Comparison of ENCODE assay signal across 8 cellular contexts in the genomic region with DNA sequence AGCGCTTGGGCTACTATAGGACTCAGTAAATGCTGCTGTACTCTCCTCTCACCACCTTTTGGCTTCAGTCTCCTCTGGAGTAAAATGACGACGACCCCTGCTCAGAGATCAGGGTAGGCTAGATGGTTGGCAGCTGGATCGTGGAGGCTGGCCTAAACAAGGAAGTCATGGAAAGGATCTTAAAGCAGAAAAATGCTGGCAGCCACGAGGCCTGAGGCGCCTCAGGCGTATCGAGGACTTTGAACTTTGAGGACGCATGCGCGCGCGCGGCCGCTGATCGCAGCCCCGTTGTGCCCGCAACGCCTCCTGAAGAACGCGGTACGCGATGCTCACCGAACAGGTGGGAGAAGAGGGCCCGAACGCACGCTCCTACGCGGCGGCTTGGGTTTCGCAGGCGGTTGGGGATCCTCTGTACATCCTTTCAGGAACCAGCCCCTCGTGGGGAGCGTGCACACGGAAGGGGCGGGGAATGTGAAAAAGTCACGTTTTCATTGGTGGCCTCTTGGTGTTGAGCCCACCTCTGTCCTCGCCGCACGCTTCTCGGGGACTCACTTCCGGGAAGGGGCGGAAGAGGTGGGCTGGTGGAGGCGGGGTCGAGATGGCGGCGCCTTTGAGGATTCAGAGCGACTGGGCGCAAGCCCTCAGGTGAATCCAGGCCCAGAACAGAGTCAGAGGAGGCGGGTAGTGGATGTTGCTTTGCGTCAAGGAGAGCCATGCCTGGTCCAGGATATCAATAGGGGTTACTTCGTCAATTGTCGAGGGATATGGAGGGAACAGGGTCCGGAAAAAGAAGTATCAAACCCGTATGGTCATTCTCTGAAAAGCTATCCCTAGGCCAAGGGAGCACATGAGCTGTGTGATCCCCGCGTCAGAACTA. TPM values are rescaled to one million over a fixed set of nuclear protein-coding genes. Genes with fewer than 3 reads are reported as not detected.
DNase-seq lines count a peak whose midpoint lies in the region; ATAC-seq and TF ChIP-seq lines count a peak whose summit lies in the region.

Gene COA4, minus strand, starts transcription at position 423 of the 877 bp plus-strand sequence. CDS start 3,468 bp downstream, outside the sequence.
Gene PAAF1, plus strand, starts transcription at position 576 of the 877 bp plus-strand sequence. Its CDS starts 23 bp downstream, at position 599.

- H3K9ac ChIP-seq in fibroblast of lung (ENCODE audit: insufficient read depth, low read length): peak within 1 kb of the TSS; percentile 74

- H3K4me3 Mint-ChIP-seq in activated T-helper 17 cell treated with anti-CD3 and anti-CD28 coated beads, Interleukin-2, amount 50 U/mL, for 72 hours: peak within 1 kb of the TSS; percentile 94
- H3K4me3 Mint-ChIP-seq in naive thymus-derived CD8-positive, alpha-beta T cell: peak within 1 kb of the TSS; percentile 93 to 99 (median 98)

- H3K9me3 Mint-ChIP-seq in activated T-helper 17 cell treated with anti-CD3 and anti-CD28 coated beads, Interleukin-2, amount 50 U/mL, for 72 hours: no peaks in the 10 kb centered on the region
- H3K9me3 Mint-ChIP-seq in naive thymus-derived CD8-positive, alpha-beta T cell: no peaks in the 10 kb centered on the region

- H4K20me1 ChIP-seq in fibroblast of lung (ENCODE audit: control insufficient read depth, extremely low read depth, insufficient read depth, low read length): no peaks in the 10 kb centered on the region

- DNase-seq in Daoy (ENCODE audit: low read depth) (peak; percentile 98), GOT3 (lab: John Stamatoyannopoulos, UW) (peak; percentile 76), LNCaP clone FGC (ENCODE audit: low read depth) (peak; percentile 93), RWPE1 (ENCODE audit: low spot score) (peak; percentile 97), fibroblast of lung (ENCODE audit: low read depth in 2 of 2) (peak; percentile 95 to 96)
- peak; percentile 85 to 96 (median 92) for DNase-seq in naive thymus-derived CD8-positive, alpha-beta T cell
- peak; percentile 85 to 94 (median 92) for DNase-seq in stimulated activated naive CD4-positive, alpha-beta T cell (lab: John Stamatoyannopoulos, UW)

- peaks cover 7% of the 10 kb centered on the region for H3K4me1 Mint-ChIP-seq in activated T-helper 17 cell treated with anti-CD3 and anti-CD28 coated beads, Interleukin-2, amount 50 U/mL, for 72 hours
- peaks cover 18 to 49% (median 44%) of the 10 kb centered on the region in 4 donors for H3K4me1 Mint-ChIP-seq in naive thymus-derived CD8-positive, alpha-beta T cell

- H3K27me3 Mint-ChIP-seq in activated T-helper 17 cell treated with anti-CD3 and anti-CD28 coated beads, Interleukin-2, amount 50 U/mL, for 72 hours: no peaks in the 10 kb centered on the region
- no peaks in the 10 kb centered on the region for H3K27me3 Mint-ChIP-seq in naive thymus-derived CD8-positive, alpha-beta T cell

- H3K36me3 Mint-ChIP-seq in activated T-helper 17 cell treated with anti-CD3 and anti-CD28 coated beads, Interleukin-2, amount 50 U/mL, for 72 hours (ENCODE audit: low read depth): peaks cover 55% of the 10 kb centered on the region
- H3K36me3 Mint-ChIP-seq in naive thymus-derived CD8-positive, alpha-beta T cell: peaks cover 0 to 39% (median 6%) of the 10 kb centered on the region in 3 donors

- TF ChIP-seq CTCF in LNCaP clone FGC (IDR thresholded peaks at IDR 0.05; ENCODE audit: control insufficient read depth, extremely low read depth, insufficient read depth): no peak
- TF ChIP-seq CTCF in RWPE1 (conservative IDR thresholded peaks at IDR 0.05; ENCODE audit: low read depth): no peak
- TF ChIP-seq CTCF in fibroblast of lung (conservative IDR thresholded peaks at IDR 0.05 in 1 of 2, IDR thresholded peaks at IDR 0.05 in 1 of 2; ENCODE audit: low read depth in 1 of 2, low read length in 2 of 2): no peak

- peaks cover 10% of the 10 kb centered on the region for H3K36me3 ChIP-seq in fibroblast of lung (ENCODE audit: control insufficient read depth, insufficient read depth, low read length)

- H3K27ac ChIP-seq in RWPE1: peak within 1 kb of the TSS; percentile 92
- H3K27ac ChIP-seq in fibroblast of lung (ENCODE audit: insufficient read depth, low read length): peak within 1 kb of the TSS; percentile 86

- no peaks in the 10 kb centered on the region for H3K9me3 ChIP-seq in fibroblast of lung (ENCODE audit: control insufficient read depth, insufficient read depth, low read depth, low read length)

- no peaks in the 10 kb centered on the region for H3K27me3 ChIP-seq in fibroblast of lung (ENCODE audit: control insufficient read depth, insufficient read depth, low read length)

- H3K79me2 ChIP-seq in fibroblast of lung (ENCODE audit: control insufficient read depth, insufficient read depth, low read length): peaks cover 30% of the 10 kb centered on the region

- CTCF ChIA-PET in RWPE1 (lab: Yijun Ruan, JAX): interaction anchor here (1.0 kb wide), 1 partner anchor 24 kb away, joined by 6 read pairs; no protein-coding TSS in a partner anchor

- peak within 1 kb of the TSS; percentile 92 for H3K4me3 ChIP-seq in LNCaP clone FGC (ENCODE audit: low read depth, low read length)
- H3K4me3 ChIP-seq in fibroblast of lung (replicated peaks in 1 of 4; ENCODE audit: control extremely low read depth in 1 of 4, insufficient read depth in 1 of 4, low read depth in 3 of 4, low read length in 4 of 4): peak within 1 kb of the TSS; percentile 47 to 99 (median 83)

- H3K27ac Mint-ChIP-seq in activated T-helper 17 cell treated with anti-CD3 and anti-CD28 coated beads, Interleukin-2, amount 50 U/mL, for 72 hours: peak within 1 kb of the TSS; percentile 97
- H3K27ac Mint-ChIP-seq in naive thymus-derived CD8-positive, alpha-beta T cell: peak within 1 kb of the TSS; percentile 93 to 99 (median 98)

- ATAC-seq in activated T-helper 17 cell treated with anti-CD3 and anti-CD28 coated beads, Interleukin-2, amount 50 U/mL, for 72 hours (replicated peaks): peak; percentile 97
- peak; percentile 96 to 97 for ATAC-seq in naive thymus-derived CD8-positive, alpha-beta T cell

- peaks cover 6% of the 10 kb centered on the region for H3K4me1 ChIP-seq in fibroblast of lung (ENCODE audit: control insufficient read depth, extremely low read depth, insufficient read depth, low read length)

- H2AFZ ChIP-seq in fibroblast of lung (ENCODE audit: low read length): peak within 1 kb of the TSS; percentile 87

- POLR2A ChIA-PET in RWPE1 (lab: Yijun Ruan, JAX; ENCODE audit: low non-redundant PET): no interaction called here
- POLR2A ChIA-PET in naive thymus-derived CD8-positive, alpha-beta T cell (lab: Charles Lee): interaction anchor here (0.8 kb wide), 1 partner anchor 116 kb away, joined by 3 read pairs; the partner anchor contains the start of gene RAB6A

- H3K4me2 ChIP-seq in fibroblast of lung (ENCODE audit: extremely low read depth, insufficient read depth, low read length): peak within 1 kb of the TSS; percentile 90

RNA-seq across cellular contexts. Expression of gene COA4, which starts in this region (rescaled TPM):
- 102 and 109 TPM in 2 replicates for total RNA-seq in Daoy (2014; rRNA removed; shearing (Covaris generic))
- total RNA-seq in activated T-helper 17 cell treated with anti-CD3 and anti-CD28 coated beads, Interleukin-2, amount 50 U/mL, for 72 hours: 100 to 1,000 TPM in 1 of 2 donors, 10 to 100 TPM in 1; 56.2 to 104 TPM
- total RNA-seq in fibroblast of lung: 64.7 TPM in 2 replicates
- polyA plus RNA-seq in fibroblast of lung: 56.2 and 74.0 TPM in 2 replicates
- 76.3 and 105 TPM in 2 replicates for polyA plus RNA-seq in fibroblast of lung (2012)
- polyA minus RNA-seq in fibroblast of lung (ENCODE audit: low replicate concordance): 31.6 and 37.3 TPM in 2 replicates
- 10 to 100 TPM; 62.4 to 77.3 TPM for total RNA-seq in naive thymus-derived CD8-positive, alpha-beta T cell
- polyA plus RNA-seq in naive thymus-derived CD8-positive, alpha-beta T cell: 10 to 100 TPM; 48.1 to 66.8 (median 61.4) TPM

RNA-seq across cellular contexts. Expression of gene PAAF1, which starts in this region (rescaled TPM):
- 13.9 and 14.3 TPM in 2 replicates for total RNA-seq in Daoy (2014; rRNA removed; shearing (Covaris generic))
- 10 to 100 TPM; 32.0 to 40.6 TPM for total RNA-seq in activated T-helper 17 cell treated with anti-CD3 and anti-CD28 coated beads, Interleukin-2, amount 50 U/mL, for 72 hours
- total RNA-seq in fibroblast of lung: 9.2 TPM in 2 replicates
- 17.5 and 20.0 TPM in 2 replicates for polyA plus RNA-seq in fibroblast of lung
- 17.7 and 22.8 TPM in 2 replicates for polyA plus RNA-seq in fibroblast of lung (2012)
- polyA minus RNA-seq in fibroblast of lung (ENCODE audit: low replicate concordance): 6.6 and 9.5 TPM in 2 replicates
- total RNA-seq in naive thymus-derived CD8-positive, alpha-beta T cell: 10 to 100 TPM; 20.4 to 24.6 TPM
- polyA plus RNA-seq in naive thymus-derived CD8-positive, alpha-beta T cell: 10 to 100 TPM; 17.7 to 30.4 (median 23.9) TPM

Comparison
In these comparisons a context has a peak if more than half of its experiments do, and no peak if none do; other contexts are left out.
1. Peak in every context shown above with its lines: DNase-seq, ATAC-seq, H3K4me3 ChIP-seq and H3K27ac ChIP-seq.